ENCODE assay signal across 1 cellular context in genomic region chr4:139658983-139659382, GRCh38.
TF ChIP-seq lines count a peak whose summit lies in the region.

No MANE protein-coding gene starts in this region.

TF ChIP-seq in HepG2, 621 proteins besides CTCF, POLR2A, EP300 and RAD21 (continued from another document):
- no peak for TF ChIP-seq TFDP2 (CRISPR knock-in tag; IDR thresholded peaks at IDR 0.05)
